In the genomic region with DNA sequence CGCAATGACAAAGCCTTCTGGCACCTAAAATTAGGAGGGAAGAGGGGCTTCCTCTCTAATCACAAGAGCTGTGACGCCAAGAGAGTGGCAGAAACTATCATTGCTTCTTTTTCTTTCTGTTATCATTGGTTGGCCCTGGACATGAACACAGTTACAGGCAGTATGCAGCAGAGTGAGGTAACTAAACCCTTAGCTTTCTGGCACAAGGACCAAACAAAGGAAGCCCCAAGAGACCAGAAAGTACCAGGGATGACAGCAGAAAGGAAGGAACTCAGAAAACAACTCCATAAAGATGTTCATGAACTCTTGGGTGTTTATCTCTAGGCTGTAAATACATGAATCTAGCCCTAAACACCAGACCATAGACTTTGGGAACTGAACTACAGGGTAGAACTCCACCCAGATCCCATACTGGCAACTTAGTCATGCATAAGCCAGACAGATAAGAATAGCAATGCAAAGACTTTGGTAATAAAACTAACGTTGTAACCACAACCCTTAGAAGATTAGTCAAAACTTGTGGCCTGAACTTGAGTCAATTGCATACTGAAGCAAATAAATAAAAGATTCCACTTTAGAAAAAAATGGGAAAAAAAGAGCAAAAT, we compare ENCODE assay signal across 2 cellular contexts.
TF ChIP-seq lines count a peak whose summit lies in the region.

No MANE protein-coding gene starts in this region.

TF ChIP-seq in IMR-90, 13 proteins besides CTCF, POLR2A, EP300 and RAD21:
- TF ChIP-seq FOS (IDR thresholded peaks at IDR 0.05; ENCODE audit: low read depth, low read length), result peak; percentile 66; the same call in 1 of the 2 replicates
- TF ChIP-seq RCOR1 (IDR thresholded peaks at IDR 0.05; ENCODE audit: insufficient replicate concordance, low read length), result no peak
- peak; percentile 60 for TF ChIP-seq CEBPB (IDR thresholded peaks at IDR 0.05; ENCODE audit: low read depth, low read length)

TF ChIP-seq in GM12878, 131 proteins besides CTCF, POLR2A, EP300 and RAD21:
- TF ChIP-seq RUNX3 (IDR thresholded peaks at IDR 0.05; ENCODE audit: low read length) (peak; percentile 39; the same call in 1 of the 2 replicates), SREBF1 (IDR thresholded peaks at IDR 0.05; ENCODE audit: low read length) (no peak)
